8 cellular contexts compared by ENCODE assay signal in genomic region chr16:10918294-10919002, GRCh38. TPM values are rescaled to one million over a fixed set of nuclear protein-coding genes. Genes with fewer than 3 reads are reported as not detected.
DNase-seq lines count a peak whose midpoint lies in the region; ATAC-seq and TF ChIP-seq lines count a peak whose summit lies in the region.

No MANE protein-coding gene starts in this region.

- TF ChIP-seq RAD21 in neural cell (conservative IDR thresholded peaks at IDR 0.05): peak; percentile 70

- H4K20me1 ChIP-seq in Karpas-422 (ENCODE audit: insufficient read depth, low read depth, low read length): no peaks in the 10 kb centered on the region
- H4K20me1 ChIP-seq in neural cell (ENCODE audit: insufficient read depth): no peaks in the 10 kb centered on the region

- peaks cover 5% of the 10 kb centered on the region; the same call in 1 of the 2 replicates for H3K79me2 ChIP-seq in Karpas-422 (ENCODE audit: low read length)
- no peaks in the 10 kb centered on the region for H3K79me2 ChIP-seq in neural cell (replicated peaks; ENCODE audit: insufficient read depth, low read length)

- POLR2A ChIA-PET in Panc1 (lab: Charles Lee): interaction anchor here (0.6 kb wide), 1 partner anchor 17 kb away, joined by 3 read pairs; no protein-coding TSS in a partner anchor

- peak overlapping the region; percentile 41; the same call in 1 of the 2 replicates for H3K27ac ChIP-seq in Karpas-422 (ENCODE audit: low read length)
- H3K27ac ChIP-seq in Panc1 (ENCODE audit: low read length): no peak overlapping the region
- no peak overlapping the region for H3K27ac ChIP-seq in neural cell (ENCODE audit: low read length)

- CTCF ChIA-PET in Panc1 (lab: Charles Lee): interaction anchor here (0.6 to 1.1 kb wide), 6 partner anchors 11 to 445 kb away, joined by 3 to 4 read pairs (median 3); no protein-coding TSS in a partner anchor

- DNase-seq in Karpas-422: peak; percentile 96
- DNase-seq in Panc1 (ENCODE audit: low read depth, low spot score): peak; percentile 94
- peak; percentile 92 to 93 for DNase-seq in activated T-cell treated with anti-CD3 and anti-CD28 coated beads, Interleukin-2, amount 50 U/mL, for 48 hours
- DNase-seq in fibroblast of the aortic adventitia (ENCODE audit: low read depth): peak; percentile 97
- DNase-seq in stimulated activated naive CD4-positive, alpha-beta T cell treated with Interleukin-2 at 50 U/mL for 16 hours (lab: John Stamatoyannopoulos, UW): peak; percentile 78

- no peaks in the 10 kb centered on the region for H3F3A ChIP-seq in neural cell (ENCODE audit: insufficient read depth, low read length, poor library complexity, severe bottlenecking)

- H3K9me2 ChIP-seq in Karpas-422 (replicated peaks; ENCODE audit: insufficient read depth, low read length): no peaks in the 10 kb centered on the region
- no peaks in the 10 kb centered on the region for H3K9me2 ChIP-seq in neural cell (ENCODE audit: insufficient read depth, low read length)

- H3K36me3 ChIP-seq in Karpas-422 (ENCODE audit: insufficient read depth, low read length) (peaks cover 64% of the 10 kb centered on the region), Panc1 (ENCODE audit: control insufficient read depth, insufficient read depth, low read length) (no peaks in the 10 kb centered on the region), neural cell (ENCODE audit: insufficient read depth, low read length) (no peaks in the 10 kb centered on the region)

- TF ChIP-seq EP300 in neural cell (conservative IDR thresholded peaks at IDR 0.05; ENCODE audit: poor library complexity, severe bottlenecking): no peak

- H3K4me1 ChIP-seq in Karpas-422 (ENCODE audit: low read length): peaks cover 25% of the 10 kb centered on the region
- H3K4me1 ChIP-seq in Panc1 (ENCODE audit: control insufficient read depth, insufficient read depth, low read length): peaks cover 4% of the 10 kb centered on the region; the same call in 1 of the 2 replicates

- H3K4me2 ChIP-seq in Karpas-422 (ENCODE audit: low read depth, low read length, poor library complexity, severe bottlenecking) (no peak overlapping the region), neural cell (ENCODE audit: low read length) (no peak overlapping the region)

- H3K27me3 ChIP-seq in Karpas-422 (ENCODE audit: low read length) (no peaks in the 10 kb centered on the region), Panc1 (ENCODE audit: control insufficient read depth, insufficient read depth, low read length) (no peaks in the 10 kb centered on the region), neural cell (ENCODE audit: insufficient read depth, low read depth, low read length) (no peaks in the 10 kb centered on the region)

- in situ Hi-C loops in Panc1 (cut with HindIII; ENCODE audit: low pct_unique_long_range_greater_than_20kb, low sequenced_read_pairs): no loop called here

- intact Hi-C loops in Panc1 (cut with micrococcal nuclease; ENCODE audit: unreplicated experiment): loop anchor here (10.0 kb wide), 1 partner anchor 394 kb away; no protein-coding TSS in a partner anchor

- H2AFZ ChIP-seq in Karpas-422 (ENCODE audit: low read length) (no peak overlapping the region), neural cell (ENCODE audit: low read depth, low read length) (no peak overlapping the region)

- TF ChIP-seq CTCF in GM12873 (IDR thresholded peaks at IDR 0.05; ENCODE audit: insufficient read depth, low read depth, low read length, missing control alignments) (peak; percentile 99), Panc1 (IDR thresholded peaks at IDR 0.05) (peak; percentile 97), fibroblast of the aortic adventitia (IDR thresholded peaks at IDR 0.05; ENCODE audit: insufficient read depth, low read length) (peak; percentile 99), neural cell (IDR thresholded peaks at IDR 0.05; ENCODE audit: poor library complexity, severe bottlenecking) (peak; percentile 81)

- ATAC-seq in Panc1 (peak; percentile 94), GM21526 (IDR thresholded peaks at IDR 0.05; ENCODE audit: low FRiP score, unreplicated experiment) (no peak)

- BruUV-seq in Panc1 (replicated peaks; lab: Mats Ljungman, UMichigan): no TSS peak

- H3K9me3 ChIP-seq in Karpas-422 (ENCODE audit: low read length) (no peaks in the 10 kb centered on the region), Panc1 (ENCODE audit: control insufficient read depth, insufficient read depth, low read depth, low read length) (no peaks in the 10 kb centered on the region), neural cell (ENCODE audit: low read length) (no peaks in the 10 kb centered on the region)

- no peak overlapping the region for H3K9ac ChIP-seq in Karpas-422 (ENCODE audit: low read length)
- H3K9ac ChIP-seq in neural cell (ENCODE audit: low read length): no peak overlapping the region

- H3K4me3 ChIP-seq in Karpas-422 (ENCODE audit: low read length) (no peak overlapping the region), Panc1 (ENCODE audit: low read depth in 2 of 2, low read length in 2 of 2) (no peak overlapping the region), fibroblast of the aortic adventitia (ENCODE audit: low read depth, low read length) (no peak overlapping the region), neural cell (ENCODE audit: low read length) (no peak overlapping the region)

TF ChIP-seq in neural cell, 6 proteins besides CTCF, POLR2A, EP300 and RAD21:
- TF ChIP-seq REST (IDR thresholded peaks at IDR 0.05; ENCODE audit: borderline replicate concordance) (no peak), SMC3 (conservative IDR thresholded peaks at IDR 0.05; ENCODE audit: poor library complexity) (peak; percentile 67)
TF ChIP-seq in neural cell: peak in this region for 1.

RNA-seq across cellular contexts. Expression of gene DEXI, which starts 23.8 kb away (rescaled TPM):
- total RNA-seq in Karpas-422 (2014; rRNA removed; shearing (Covaris generic); ENCODE audit: low replicate concordance): 40.7 and 59.7 TPM in 2 replicates
- 32.2 TPM for total RNA-seq in Panc1 (2021; ENCODE audit: unreplicated experiment)
- polyA plus RNA-seq in Panc1 (2012; ENCODE audit: insufficient read length): 46.0 TPM
- total RNA-seq in fibroblast of the aortic adventitia (ENCODE audit: low replicate concordance): 35.2 and 50.2 TPM in 2 replicates
- polyA plus RNA-seq in neural cell: 52.0 and 62.0 TPM in 2 replicates
- 30.4 and 35.8 TPM in 2 replicates for polyA minus RNA-seq in neural cell

RNA-seq across cellular contexts. Expression of gene CLEC16A, which starts 25.9 kb away (rescaled TPM):
- 14.4 and 17.4 TPM in 2 replicates for total RNA-seq in Karpas-422 (2014; rRNA removed; shearing (Covaris generic); ENCODE audit: low replicate concordance)
- total RNA-seq in Panc1 (2021; ENCODE audit: unreplicated experiment): 21.0 TPM
- 27.5 TPM for polyA plus RNA-seq in Panc1 (2012; ENCODE audit: insufficient read length)
- total RNA-seq in fibroblast of the aortic adventitia (ENCODE audit: low replicate concordance): 14.5 and 16.3 TPM in 2 replicates
- 11.1 and 17.8 TPM in 2 replicates for polyA plus RNA-seq in neural cell
- 39.7 and 47.7 TPM in 2 replicates for polyA minus RNA-seq in neural cell

RNA-seq across cellular contexts. Expression of gene CIITA, which starts 41.4 kb away (rescaled TPM):
- total RNA-seq in Karpas-422 (2014; rRNA removed; shearing (Covaris generic); ENCODE audit: low replicate concordance): 66.2 and 96.5 TPM in 2 replicates
- total RNA-seq in Panc1 (2021; ENCODE audit: unreplicated experiment) (0.41 TPM), fibroblast of the aortic adventitia (ENCODE audit: low replicate concordance) (0.74 and 1.3 TPM in 2 replicates)
- 0.79 TPM for polyA plus RNA-seq in Panc1 (2012; ENCODE audit: insufficient read length)
- polyA plus RNA-seq in neural cell: not detected in 2 replicates
- not detected in 2 replicates for polyA minus RNA-seq in neural cell

Comparison
In these comparisons a context has a peak if more than half of its experiments do, and no peak if none do; other contexts are left out.
1. RNA of gene CIITA, which starts 41.4 kb away (total RNA-seq): 66.2 to 96.5 TPM in Karpas-422; 0.74 to 1.3 TPM in fibroblast of the aortic adventitia and 0.41 TPM in Panc1 (single experiment); every median in the first group is over 10 times any median in the second.
2. Peak in every context shown above with its lines, with median percentiles within 50 percentile points of each other: CTCF ChIP-seq and DNase-seq.